Comparison of ENCODE assay signal across 2 cellular contexts in genomic region chr13:113442354-113442984, GRCh38.
A peak's percentile ranks its signal among the peaks of the same experiment; 100 is the strongest.
TF ChIP-seq lines count a peak whose summit lies in the region.

No MANE protein-coding gene starts in this region.

TF ChIP-seq in HepG2, 621 proteins besides CTCF, POLR2A, EP300 and RAD21:
- TF ChIP-seq HDAC2 (CRISPR knock-in tag; IDR thresholded peaks at IDR 0.05) (no peak), IRF2 (CRISPR knock-in tag; IDR thresholded peaks at IDR 0.05) (no peak), ZGPAT (CRISPR knock-in tag; IDR thresholded peaks at IDR 0.05) (no peak), ZNF510 (CRISPR knock-in tag; IDR thresholded peaks at IDR 0.05; ENCODE audit: low read depth) (no peak), SIN3A (IDR thresholded peaks at IDR 0.05; ENCODE audit: borderline replicate concordance, low read depth, low read length) (no peak), ZNF317 (CRISPR knock-in tag; IDR thresholded peaks at IDR 0.05) (peak; percentile 97)

TF ChIP-seq in endothelial cell of umbilical vein, 7 proteins besides CTCF, POLR2A, EP300 and RAD21:
- TF ChIP-seq MYC (IDR thresholded peaks at IDR 0.05; ENCODE audit: low read depth, low read length) = no peak
- TF ChIP-seq EZH2 (IDR thresholded peaks at IDR 0.05; ENCODE audit: borderline replicate concordance, low read depth, low read length, severe bottlenecking) = no peak
- TF ChIP-seq GATA2 (IDR thresholded peaks at IDR 0.05; ENCODE audit: insufficient read depth, insufficient read length, low read depth, low read length) = no peak
- TF ChIP-seq MAX (IDR thresholded peaks at IDR 0.05; ENCODE audit: insufficient read depth, insufficient read length) = no peak
- no peak for TF ChIP-seq JUN (IDR thresholded peaks at IDR 0.05; ENCODE audit: borderline replicate concordance, insufficient read depth, insufficient read length, low read depth)
- no peak for TF ChIP-seq FOS (IDR thresholded peaks at IDR 0.05; ENCODE audit: borderline replicate concordance, insufficient read depth, low read length)
- TF ChIP-seq POLR2AphosphoS5 (IDR thresholded peaks at IDR 0.05; ENCODE audit: insufficient read depth, low read depth, low read length) = no peak
TF ChIP-seq in endothelial cell of umbilical vein: peak in this region for 0.
